8 cellular contexts compared by ENCODE assay signal in genomic region chr7:77415822-77416620, GRCh38. TPM values are rescaled to one million over a fixed set of nuclear protein-coding genes. Genes with fewer than 3 reads are reported as not detected.
A peak's percentile ranks its signal among the peaks of the same experiment; 100 is the strongest.
DNase-seq lines count a peak whose midpoint lies in the region; ATAC-seq and TF ChIP-seq lines count a peak whose summit lies in the region.

TSS of gene GSAP (minus strand) at chr7:77416349. CDS start at chr7:77416321, 28 bp downstream.

- H2AFZ ChIP-seq in MM.1S (ENCODE audit: low read length), result peak within 1 kb of the TSS; percentile 90

- peaks cover 23% of the 10 kb centered on the region for H3K4me1 ChIP-seq in ES-I3 (ENCODE audit: insufficient read depth, low read length)
- H3K4me1 ChIP-seq in MM.1S (ENCODE audit: low read length), result peaks cover 10% of the 10 kb centered on the region; the same call in 1 of the 2 replicates
- H3K4me1 ChIP-seq in right lobe of liver, result peaks cover 0 to 5% (median 0%) of the 10 kb centered on the region in 4 donors

- peak within 1 kb of the TSS; percentile 52 for H3K4me3 Mint-ChIP-seq in activated CD4-positive, alpha-beta T cell treated with anti-CD3 and anti-CD28 coated beads for 36 hours
- peak within 1 kb of the TSS; percentile 84 for H3K4me3 Mint-ChIP-seq in dendritic cell treated with granulocyte-macrophage colony-stimulating factor and Interleukin-4, amounts not matched to agents 40 ng/mL and 50 ng/mL, for 4 days

- DNase-seq in MM.1S (peak; percentile 80), right lobe of liver (peak; percentile 86 to 89 (median 88)), SIG-M5 treated with dmso at 0.1 percent for 504 hours (lab: John Stamatoyannopoulos, UW; ENCODE audit: unreplicated experiment) (no peak)
- DNase-seq in activated CD4-positive, alpha-beta T cell treated with anti-CD3 and anti-CD28 coated beads for 36 hours, result peak; percentile 62
- peak; percentile 23 to 43 (median 30) for DNase-seq in stimulated activated CD4-positive, alpha-beta T cell treated with anti-CD3 and anti-CD28 coated beads, TNF-alpha, amount 100 ng/mL, for 4 hours (ENCODE audit: low read depth in 3 of 3)

- H3K27ac ChIP-seq in MM.1S (ENCODE audit: low read length) (peak within 1 kb of the TSS; percentile 49; the same call in 1 of the 2 replicates), right lobe of liver (peak within 1 kb of the TSS; percentile 92 to 94 (median 94))

- H3K79me2 ChIP-seq in MM.1S (ENCODE audit: low read length), result no peaks in the 10 kb centered on the region

- H3K9me2 ChIP-seq in MM.1S (replicated peaks; ENCODE audit: insufficient read depth, low read length), result no peaks in the 10 kb centered on the region

- peaks cover 10% of the 10 kb centered on the region for H3K27me3 Mint-ChIP-seq in activated CD4-positive, alpha-beta T cell treated with anti-CD3 and anti-CD28 coated beads for 36 hours
- no peaks in the 10 kb centered on the region for H3K27me3 Mint-ChIP-seq in dendritic cell treated with granulocyte-macrophage colony-stimulating factor and Interleukin-4, amounts not matched to agents 40 ng/mL and 50 ng/mL, for 4 days

- ATAC-seq in GM21723 (IDR thresholded peaks at IDR 0.05; ENCODE audit: unreplicated experiment) (peak; percentile 48), right lobe of liver (peak; percentile 86 to 95 (median 90))
- peak; percentile 46 for ATAC-seq in activated CD4-positive, alpha-beta T cell treated with anti-CD3 and anti-CD28 coated beads for 36 hours

- H3K9ac ChIP-seq in ES-I3 (ENCODE audit: low read depth, low read length) (peak within 1 kb of the TSS; percentile 72), MM.1S (ENCODE audit: low read length) (peak within 1 kb of the TSS; percentile 64)

- H3K9me3 ChIP-seq in ES-I3 (ENCODE audit: control insufficient read depth, insufficient read depth, low read length) (no peaks in the 10 kb centered on the region), MM.1S (replicated peaks; ENCODE audit: insufficient read depth, low read length) (no peaks in the 10 kb centered on the region), right lobe of liver (no peaks in the 10 kb centered on the region)

- H3K27ac Mint-ChIP-seq in activated CD4-positive, alpha-beta T cell treated with anti-CD3 and anti-CD28 coated beads for 36 hours, result peak within 1 kb of the TSS; percentile 25
- peak within 1 kb of the TSS; percentile 94 for H3K27ac Mint-ChIP-seq in dendritic cell treated with granulocyte-macrophage colony-stimulating factor and Interleukin-4, amounts not matched to agents 40 ng/mL and 50 ng/mL, for 4 days

- H3F3A ChIP-seq in MM.1S (ENCODE audit: insufficient read depth, low read length), result peaks cover 14% of the 10 kb centered on the region; the same call in 1 of the 2 replicates

- peak within 1 kb of the TSS; percentile 73 for H3K4me3 ChIP-seq in MM.1S (ENCODE audit: low read length)
- peak within 1 kb of the TSS; percentile 79 to 84 (median 81) for H3K4me3 ChIP-seq in right lobe of liver

- intact Hi-C loops in activated CD4-positive, alpha-beta T cell treated with anti-CD3 and anti-CD28 coated beads for 36 hours (cut with DNase I, micrococcal nuclease), result loop anchor here (1.0 to 5.0 kb wide), 3 partner anchors 23 to 121 kb away; partner anchors contain the start of gene PTPN12 (in 2 of the 2)
- intact Hi-C loops in dendritic cell treated with granulocyte-macrophage colony-stimulating factor and Interleukin-4, amounts not matched to agents 40 ng/mL and 50 ng/mL, for 4 days (cut with micrococcal nuclease), result loop anchor here (2.0 kb wide), 1 partner anchor 13 kb away; no protein-coding TSS in a partner anchor
- intact Hi-C loops in right lobe of liver (cut with DNase I), result no loop called here

- TF ChIP-seq CTCF in MM.1S (IDR thresholded peaks at IDR 0.05; ENCODE audit: low read length) (no peak), right lobe of liver (IDR thresholded peaks at IDR 0.05) (peak in 2 of 4 donors; percentile 9)

- H3K27me3 ChIP-seq in MM.1S (replicated peaks; ENCODE audit: insufficient read depth, low read length) (no peaks in the 10 kb centered on the region), right lobe of liver (no peaks in the 10 kb centered on the region)

- no peaks in the 10 kb centered on the region for H3K36me3 Mint-ChIP-seq in activated CD4-positive, alpha-beta T cell treated with anti-CD3 and anti-CD28 coated beads for 36 hours (ENCODE audit: low read depth)
- peaks cover 25% of the 10 kb centered on the region for H3K36me3 Mint-ChIP-seq in dendritic cell treated with granulocyte-macrophage colony-stimulating factor and Interleukin-4, amounts not matched to agents 40 ng/mL and 50 ng/mL, for 4 days (ENCODE audit: low read depth)

- no peaks in the 10 kb centered on the region for H3K9me3 Mint-ChIP-seq in activated CD4-positive, alpha-beta T cell treated with anti-CD3 and anti-CD28 coated beads for 36 hours (ENCODE audit: low read depth)
- no peaks in the 10 kb centered on the region for H3K9me3 Mint-ChIP-seq in dendritic cell treated with granulocyte-macrophage colony-stimulating factor and Interleukin-4, amounts not matched to agents 40 ng/mL and 50 ng/mL, for 4 days

- WGBS in right lobe of liver (ENCODE audit: insufficient coverage, low coverage, low lambda C conversion rate, missing lambda C conversion rate), result 0% methylated on average over 6 of the region's 93 CpGs

- POLR2A ChIA-PET in activated CD4-positive, alpha-beta T cell treated with anti-CD3 and anti-CD28 coated beads for 36 hours (lab: Charles Lee), result no interaction called here

- peak within 1 kb of the TSS; percentile 75 for H3K4me2 ChIP-seq in MM.1S (ENCODE audit: low read depth, low read length)

- H3K36me3 ChIP-seq in ES-I3 (ENCODE audit: insufficient read depth, low read length), result no peaks in the 10 kb centered on the region
- H3K36me3 ChIP-seq in MM.1S (replicated peaks; ENCODE audit: insufficient read depth, low read length), result no peaks in the 10 kb centered on the region
- no peaks in the 10 kb centered on the region for H3K36me3 ChIP-seq in right lobe of liver

- H3K4me1 Mint-ChIP-seq in activated CD4-positive, alpha-beta T cell treated with anti-CD3 and anti-CD28 coated beads for 36 hours, result peaks cover 41% of the 10 kb centered on the region
- peaks cover 52% of the 10 kb centered on the region for H3K4me1 Mint-ChIP-seq in dendritic cell treated with granulocyte-macrophage colony-stimulating factor and Interleukin-4, amounts not matched to agents 40 ng/mL and 50 ng/mL, for 4 days (ENCODE audit: low read depth)

- no peaks in the 10 kb centered on the region for H4K20me1 ChIP-seq in MM.1S (ENCODE audit: insufficient read depth, low read length)

- CTCF ChIA-PET in activated CD4-positive, alpha-beta T cell treated with anti-CD3 and anti-CD28 coated beads for 36 hours (lab: Charles Lee), result interaction anchor here (1.2 kb wide), 1 partner anchor 382 kb away, joined by 3 read pairs; the partner anchor contains the start of genes PHTF2 and TMEM60

- peak; percentile 57 for TF ChIP-seq POLR2A in right lobe of liver (IDR thresholded peaks at IDR 0.05)

RNA-seq across cellular contexts. Expression of gene GSAP, which starts in this region (rescaled TPM):
- total RNA-seq in activated CD4-positive, alpha-beta T cell treated with anti-CD3 and anti-CD28 coated beads for 36 hours, result 1 to 10 TPM; 1.1 to 1.4 TPM
- 10 to 100 TPM; 14.1 to 34.6 (median 26.5) TPM for total RNA-seq in right lobe of liver

Comparison
In these comparisons a context has a peak if more than half of its experiments do, and no peak if none do; other contexts are left out.
1. RNA of gene GSAP (total RNA-seq): 14.1 to 34.6 TPM in right lobe of liver; 1.1 to 1.4 TPM in activated CD4-positive, alpha-beta T cell treated with anti-CD3 and anti-CD28 coated beads for 36 hours; every median in the first group is over 4 times any median in the second.
2. intact Hi-C loops: an anchor here in activated CD4-positive, alpha-beta T cell treated with anti-CD3 and anti-CD28 coated beads for 36 hours (1.0 to 5.0 kb wide) and dendritic cell treated with granulocyte-macrophage colony-stimulating factor and Interleukin-4, amounts not matched to agents 40 ng/mL and 50 ng/mL, for 4 days (2.0 kb wide); none called in right lobe of liver.
3. Peak in every context shown above with its lines, with median percentiles within 50 percentile points of each other: ATAC-seq.